In the genomic region with DNA sequence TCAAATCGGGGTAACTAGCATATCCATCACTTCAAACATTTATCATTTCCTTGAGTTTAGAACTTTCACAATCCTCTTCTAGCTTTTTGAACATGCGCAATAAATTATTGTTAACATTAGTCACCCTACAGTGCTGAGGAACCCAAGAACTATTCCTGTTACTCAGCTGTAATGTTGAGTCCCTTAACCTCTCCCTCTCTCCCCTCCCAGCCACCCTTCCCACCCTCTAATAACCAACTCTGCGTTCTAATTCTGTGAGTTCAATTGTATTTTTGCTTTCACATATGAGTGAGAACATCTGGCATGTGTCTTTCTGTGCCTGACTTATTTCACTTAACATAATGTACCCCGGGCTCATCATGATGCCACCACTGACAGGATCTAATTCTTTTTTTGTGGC, we compare ENCODE assay signal across 9 cellular contexts.
A peak's percentile ranks its signal among the peaks of the same experiment; 100 is the strongest.
DNase-seq lines count a peak whose midpoint lies in the region; ATAC-seq, FAIRE-seq and TF ChIP-seq lines count a peak whose summit lies in the region.
"Had no signal": no experiment of that assay in that cellular context is flagged by ENCODE, and none has a peak within 500 bp of the region (broad histone marks: within the 10 kb centered on the region; RNA-seq: fewer than 3 reads in every experiment).

No MANE protein-coding gene starts in this region.

- no peak overlapping the region for H3K4me3 Mint-ChIP-seq in activated CD8-positive, alpha-beta T cell treated with anti-CD3 and anti-CD28 coated beads, Interleukin-2, amount 10 ng/mL, durations not matched to agents 7 days and 5 days
- H3K4me3 Mint-ChIP-seq in endothelial cell (ENCODE audit: unreplicated experiment), result no peak overlapping the region
- H3K4me3 Mint-ChIP-seq: T-cell had no signal

- peaks cover 12% of the 10 kb centered on the region for H3K36me3 Mint-ChIP-seq in activated CD8-positive, alpha-beta T cell treated with anti-CD3 and anti-CD28 coated beads, Interleukin-2, amount 10 ng/mL, durations not matched to agents 7 days and 5 days (ENCODE audit: low read depth)
- H3K36me3 Mint-ChIP-seq in endothelial cell (ENCODE audit: low read depth, unreplicated experiment), result peaks cover 24% of the 10 kb centered on the region

- no peaks in the 10 kb centered on the region for H3K27me3 ChIP-seq in gastrocnemius medialis
- no peaks in the 10 kb centered on the region for H3K27me3 ChIP-seq in small intestine (ENCODE audit: control insufficient read depth in 2 of 2, insufficient read depth in 2 of 2, low read length in 2 of 2)

- peaks cover 17% of the 10 kb centered on the region for H3K4me1 Mint-ChIP-seq in activated CD8-positive, alpha-beta T cell treated with anti-CD3 and anti-CD28 coated beads, Interleukin-2, amount 10 ng/mL, durations not matched to agents 7 days and 5 days (ENCODE audit: low read depth)
- peaks cover 41% of the 10 kb centered on the region for H3K4me1 Mint-ChIP-seq in endothelial cell (ENCODE audit: unreplicated experiment)

- CTCF ChIA-PET in activated CD8-positive, alpha-beta T cell treated with anti-CD3 and anti-CD28 coated beads, Interleukin-2, amount 10 ng/mL, durations not matched to agents 7 days and 5 days (lab: Charles Lee), result interaction anchor here (1.6 to 1.8 kb wide), 3 partner anchors 9 to 20 kb away, joined by 3 to 6 read pairs (median 5); no protein-coding TSS in a partner anchor

- WGBS in small intestine, 3 donors, result 55 to 86% (median 76%) methylated on average over 4 of the region's 4 CpGs

- H3K27me3 Mint-ChIP-seq in activated CD8-positive, alpha-beta T cell treated with anti-CD3 and anti-CD28 coated beads, Interleukin-2, amount 10 ng/mL, durations not matched to agents 7 days and 5 days (ENCODE audit: low read depth), result no peaks in the 10 kb centered on the region
- H3K27me3 Mint-ChIP-seq in endothelial cell (ENCODE audit: unreplicated experiment), result peaks cover 1% of the 10 kb centered on the region
- H3K27me3 Mint-ChIP-seq: T-cell had no signal

- DNase-seq in ELR (ENCODE audit: low read depth), result peak; percentile 96
- DNase-seq in NCI-H460 (ENCODE audit: extremely low read depth, low read depth), result peak; percentile 29
- DNase-seq in dermis blood vessel endothelial cell, result peak; percentile 45
- no peak for DNase-seq in gastrocnemius medialis
- DNase-seq in activated CD8-positive, alpha-beta T cell treated with anti-CD3 and anti-CD28 coated beads, Interleukin-2, amount 10 ng/mL, durations not matched to agents 7 days and 5 days, result no peak
- no peak for DNase-seq in small intestine
- no peak for DNase-seq in endothelial cell (ENCODE audit: low spot score)
- DNase-seq: T-cell had no signal

- ATAC-seq in gastrocnemius medialis, result peak; percentile 18 to 21
- no peak for ATAC-seq in activated CD8-positive, alpha-beta T cell treated with anti-CD3 and anti-CD28 coated beads, Interleukin-2, amount 10 ng/mL, durations not matched to agents 7 days and 5 days
- ATAC-seq: T-cell had no signal

- intact Hi-C loops in gastrocnemius medialis (cut with DNase I; ENCODE audit: low total_unique reads), result no loop called here

- no peak for FAIRE-seq in small intestine (lab: Jason Lieb, UNC)
- FAIRE-seq: endometrium had no signal

- no peak for TF ChIP-seq POLR2A in gastrocnemius medialis (IDR thresholded peaks at IDR 0.05)

- TF ChIP-seq CTCF in gastrocnemius medialis (IDR thresholded peaks at IDR 0.05 in 4 of 5, conservative IDR thresholded peaks at IDR 0.05 in 1 of 5) (no peak), endothelial cell (IDR thresholded peaks at IDR 0.05; ENCODE audit: unreplicated experiment) (no peak)

- H3K36me3 ChIP-seq in gastrocnemius medialis (no peaks in the 10 kb centered on the region), small intestine (ENCODE audit: control insufficient read depth in 2 of 2, insufficient read depth in 2 of 2, low read length in 2 of 2) (no peaks in the 10 kb centered on the region)

- H3K4me1 ChIP-seq in gastrocnemius medialis (peaks cover 48 to 64% of the 10 kb centered on the region in 2 donors), small intestine (ENCODE audit: control insufficient read depth in 2 of 2, insufficient read depth in 1 of 2, low read depth in 1 of 2, low read length in 1 of 2) (peaks cover 5 to 12% of the 10 kb centered on the region in 2 donors)

- in situ Hi-C loops in gastrocnemius medialis (cut with MboI; ENCODE audit: low sequenced_read_pairs in 4 of 4), result no loop called here

- H3K4me3 ChIP-seq in gastrocnemius medialis, result peak overlapping the region in 1 of 4 donors; percentile 20
- H3K4me3 ChIP-seq in small intestine (ENCODE audit: low read depth in 1 of 2, low read length in 2 of 2), result no peak overlapping the region

- H3K9me3 ChIP-seq in gastrocnemius medialis, result no peaks in the 10 kb centered on the region
- H3K9me3 ChIP-seq in small intestine (ENCODE audit: control insufficient read depth, low read depth), result no peaks in the 10 kb centered on the region

- H3K27ac ChIP-seq in gastrocnemius medialis (peak overlapping the region; percentile 86 to 95 (median 92)), small intestine (ENCODE audit: low read depth in 1 of 2, low read length in 1 of 2) (no peak overlapping the region)

- H3K27ac Mint-ChIP-seq in activated CD8-positive, alpha-beta T cell treated with anti-CD3 and anti-CD28 coated beads, Interleukin-2, amount 10 ng/mL, durations not matched to agents 7 days and 5 days, result no peak overlapping the region
- H3K27ac Mint-ChIP-seq in endothelial cell (ENCODE audit: unreplicated experiment), result no peak overlapping the region
- H3K27ac Mint-ChIP-seq: T-cell had no signal

- POLR2A ChIA-PET in activated CD8-positive, alpha-beta T cell treated with anti-CD3 and anti-CD28 coated beads, Interleukin-2, amount 10 ng/mL, durations not matched to agents 7 days and 5 days (lab: Charles Lee), result no interaction called here

- peaks cover 4% of the 10 kb centered on the region for H3K9me3 Mint-ChIP-seq in activated CD8-positive, alpha-beta T cell treated with anti-CD3 and anti-CD28 coated beads, Interleukin-2, amount 10 ng/mL, durations not matched to agents 7 days and 5 days (ENCODE audit: insufficient read depth)
- H3K9me3 Mint-ChIP-seq in endothelial cell (ENCODE audit: unreplicated experiment), result no peaks in the 10 kb centered on the region
- H3K9me3 Mint-ChIP-seq: T-cell had no signal

Comparison
In these comparisons a context has a peak if more than half of its experiments do, and no peak if none do; other contexts are left out.
1. DNase-seq: peak in ELR (single experiment), NCI-H460 (single experiment) and dermis blood vessel endothelial cell (single experiment); none in gastrocnemius medialis (0 of 2), activated CD8-positive, alpha-beta T cell treated with anti-CD3 and anti-CD28 coated beads, Interleukin-2, amount 10 ng/mL, durations not matched to agents 7 days and 5 days (single experiment), small intestine (single experiment) and endothelial cell (single experiment).
2. H3K27ac ChIP-seq: peak in gastrocnemius medialis (4 of 4); none in small intestine (0 of 2).